Comparison of ENCODE assay signal across 7 cellular contexts in genomic region chr16:72241930-72242329, GRCh38.
DNase-seq lines count a peak whose midpoint lies in the region; ATAC-seq and TF ChIP-seq lines count a peak whose summit lies in the region.

No MANE protein-coding gene starts in this region.

- H3K9me3 ChIP-seq in RWPE2 (ENCODE audit: severe bottlenecking) (no peaks in the 10 kb centered on the region), ovary (no peaks in the 10 kb centered on the region)

- no peaks in the 10 kb centered on the region for H3K27me3 ChIP-seq in RWPE2 (ENCODE audit: insufficient read depth, poor library complexity, severe bottlenecking)
- H3K27me3 ChIP-seq in ovary = no peaks in the 10 kb centered on the region

- peaks cover 3% of the 10 kb centered on the region for H3K4me1 ChIP-seq in RWPE2 (ENCODE audit: insufficient read depth, poor library complexity, severe bottlenecking)
- H3K4me1 ChIP-seq in ovary (ENCODE audit: insufficient read depth) = peaks cover 5% of the 10 kb centered on the region

- no peak for TF ChIP-seq POLR2A in ovary (IDR thresholded peaks at IDR 0.05)

- H3K36me3 ChIP-seq in RWPE2 (ENCODE audit: low read depth) (no peaks in the 10 kb centered on the region), ovary (no peaks in the 10 kb centered on the region)

- ATAC-seq in RWPE2 (ENCODE audit: low read depth) = peak; percentile 93
- ATAC-seq in HG03045 (IDR thresholded peaks at IDR 0.05; ENCODE audit: unreplicated experiment) = no peak

- DNase-seq in GM03348 (ENCODE audit: low spot score) = peak; percentile 71
- peak; percentile 38 for DNase-seq in HT-29 (ENCODE audit: low spot score)
- DNase-seq in RWPE2 (ENCODE audit: low spot score) = no peak
- peak; percentile 77 for DNase-seq in fibroblast of pulmonary artery (ENCODE audit: low read depth)
- peak; percentile 16 to 59 (median 28) for DNase-seq in ovary
- DNase-seq in mesenteric fat pad (ENCODE audit: low spot score) = no peak

- peak; percentile 93 for TF ChIP-seq CTCF in RWPE2 (IDR thresholded peaks at IDR 0.05; ENCODE audit: poor library complexity, severe bottlenecking)
- TF ChIP-seq CTCF in fibroblast of pulmonary artery (IDR thresholded peaks at IDR 0.05; ENCODE audit: low read length, missing control alignments) = peak; percentile 98
- TF ChIP-seq CTCF in ovary (IDR thresholded peaks at IDR 0.05) = peak; percentile 63 to 70 (median 64)

- no peak overlapping the region for H3K27ac ChIP-seq in RWPE2 (ENCODE audit: poor library complexity, severe bottlenecking)
- no peak overlapping the region for H3K27ac ChIP-seq in ovary

- no peak for TF ChIP-seq EP300 in ovary (IDR thresholded peaks at IDR 0.05)

- intact Hi-C loops in ovary (cut with DNase I) = loop anchor here in 1 of 4 donors (5.0 kb wide), 1 partner anchor 225 kb away; no protein-coding TSS in a partner anchor

- H3K4me3 ChIP-seq in RWPE2 (ENCODE audit: severe bottlenecking) = no peak overlapping the region
- H3K4me3 ChIP-seq in fibroblast of pulmonary artery (replicated peaks; ENCODE audit: low read depth, low read length) = no peak overlapping the region
- H3K4me3 ChIP-seq in ovary = no peak overlapping the region

- 28 to 29% (median 28%) methylated on average over 7 of the region's 7 CpGs for WGBS in ovary, 3 donors

Comparison
In these comparisons a context has a peak if more than half of its experiments do, and no peak if none do; other contexts are left out.
1. DNase-seq: peak in GM03348 (single experiment), HT-29 (single experiment), fibroblast of pulmonary artery (single experiment) and ovary (5 of 5); none in RWPE2 (single experiment) and mesenteric fat pad (single experiment).
2. Peak in every context shown above with its lines, with median percentiles within 50 percentile points of each other: CTCF ChIP-seq.